In the genomic region with DNA sequence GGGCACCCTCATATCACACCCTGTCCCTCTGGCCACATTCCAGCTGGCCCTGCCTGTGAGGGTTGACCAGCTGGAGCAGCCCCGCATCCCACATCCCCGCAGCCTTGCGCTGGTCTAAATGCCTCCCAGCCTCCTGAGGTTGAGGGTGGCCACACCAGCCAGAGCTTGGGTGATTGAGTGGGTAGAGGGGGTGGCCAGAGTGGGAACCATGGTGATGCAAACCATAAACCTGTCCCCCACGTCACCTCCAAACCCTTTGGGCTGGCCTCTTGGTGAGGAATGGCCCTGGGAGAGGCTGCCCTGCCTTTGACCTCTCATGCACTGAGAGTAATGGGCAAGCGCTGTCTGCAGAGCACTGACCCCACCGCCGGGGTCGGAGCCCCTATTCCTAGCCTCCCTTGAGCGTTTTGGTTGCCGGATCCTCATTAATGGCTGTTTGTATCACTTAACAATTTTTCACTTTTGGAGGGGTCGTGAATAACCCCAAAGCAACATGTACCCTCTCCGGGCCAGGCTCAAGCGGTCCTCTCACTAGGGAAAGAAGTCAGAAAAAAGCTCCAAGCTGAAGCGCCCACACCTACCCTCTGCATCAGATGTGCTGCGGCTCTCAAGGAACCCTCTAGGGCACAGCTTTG, we compare ENCODE assay signal across 26 cellular contexts.
"Had no signal": no experiment of that assay in that cellular context is flagged by ENCODE, and none has a peak within 500 bp of the region (broad histone marks: within the 10 kb centered on the region; RNA-seq: fewer than 3 reads in every experiment).

No MANE protein-coding gene starts in this region.

- DNase-seq: activated B cell treated with CpG ODN at 0.5 μM for 24 hours; activated CD4-positive, alpha-beta T cell treated with anti-CD3 and anti-CD28 coated beads for 1 hour; activated CD4-positive, alpha-beta T cell treated with anti-CD3 and anti-CD28 coated beads, Interleukin-2, amount 10 ng/mL, durations not matched to agents 24 days and 14 days; activated CD4-positive, alpha-beta T cell treated with anti-CD3 and anti-CD28 coated beads, Interleukin-2, amount 50 U/mL, for 48 hours; activated CD8-positive, alpha-beta memory T cell treated with anti-CD3 and anti-CD28 coated beads, Interleukin-2, amount 10 ng/mL, durations not matched to agents 7 days and 5 days; activated effector memory CD4-positive, alpha-beta T cell treated with Interleukin-2 at 50 U/mL for 16 hours; activated naive CD4-positive, alpha-beta T cell treated with Interleukin-2 at 50 U/mL for 16 hours; activated T-cell treated with anti-CD3 and anti-CD28 coated beads, Interleukin-2, amount 50 U/mL, for 24 hours; IMR-90; Kasumi-1; KBM-7; NCI-H1105 treated with DMSO at 0.1 percent for 48 hours; NCI-H1436 treated with DMSO at 0.1 percent for 48 hours; NCI-H187; NCI-H2081; NCI-H510A treated with DMSO at 0.1 percent for 48 hours; NCI-H69; NK-92 treated with Interleukin-12 subunit alpha and Interleukin-12 subunit beta, amount 100 ng/mL, for 24 hours; OCI-M1; RPMI8226; SHP77; T-helper 17 cell; T-helper 9 cell had no signal

- ATAC-seq: activated CD8-positive, alpha-beta memory T cell treated with anti-CD3 and anti-CD28 coated beads, Interleukin-2, amount 10 ng/mL, durations not matched to agents 7 days and 5 days; Panc1; T-helper 17 cell had no signal

- H3K36me3 Mint-ChIP-seq: activated CD8-positive, alpha-beta memory T cell treated with anti-CD3 and anti-CD28 coated beads, Interleukin-2, amount 10 ng/mL, durations not matched to agents 7 days and 5 days had no signal

- H3K9me3 Mint-ChIP-seq: activated B cell treated with CpG ODN at 0.5 μM for 24 hours; activated CD4-positive, alpha-beta T cell treated with anti-CD3 and anti-CD28 coated beads, Interleukin-2, amount 10 ng/mL, durations not matched to agents 24 days and 14 days; activated T-cell treated with anti-CD3 and anti-CD28 coated beads, Interleukin-2, amount 50 U/mL, for 24 hours had no signal

- H3K4me1 Mint-ChIP-seq: activated B cell treated with CpG ODN at 0.5 μM for 24 hours; activated CD4-positive, alpha-beta T cell treated with anti-CD3 and anti-CD28 coated beads, Interleukin-2, amount 10 ng/mL, durations not matched to agents 24 days and 14 days; activated CD8-positive, alpha-beta memory T cell treated with anti-CD3 and anti-CD28 coated beads, Interleukin-2, amount 10 ng/mL, durations not matched to agents 7 days and 5 days; T-helper 17 cell had no signal

- H3K27ac Mint-ChIP-seq: activated B cell treated with CpG ODN at 0.5 μM for 24 hours; activated CD4-positive, alpha-beta T cell treated with anti-CD3 and anti-CD28 coated beads, Interleukin-2, amount 10 ng/mL, durations not matched to agents 24 days and 14 days; activated CD8-positive, alpha-beta memory T cell treated with anti-CD3 and anti-CD28 coated beads, Interleukin-2, amount 10 ng/mL, durations not matched to agents 7 days and 5 days; activated naive CD8-positive, alpha-beta T cell; activated T-cell treated with anti-CD3 and anti-CD28 coated beads, Interleukin-2, amount 50 U/mL, for 24 hours; activated T-helper 1 cell treated with anti-CD3 and anti-CD28 coated beads, Interleukin-12 subunit alpha, Interleukin-12 subunit beta, Interleukin-2, Interleukin-4 antibody, amounts not matched to agents 30 ng/mL and 10 ng/mL and 1 ng/mL, durations not matched to agents 14 hours and 24 hours and 36 hours; T-helper 17 cell had no signal

- H3K4me3 Mint-ChIP-seq: activated B cell treated with CpG ODN at 0.5 μM for 24 hours; activated CD4-positive, alpha-beta T cell treated with anti-CD3 and anti-CD28 coated beads, Interleukin-2, amount 10 ng/mL, durations not matched to agents 24 days and 14 days; activated CD8-positive, alpha-beta memory T cell treated with anti-CD3 and anti-CD28 coated beads, Interleukin-2, amount 10 ng/mL, durations not matched to agents 7 days and 5 days; activated naive CD8-positive, alpha-beta T cell; activated T-cell treated with anti-CD3 and anti-CD28 coated beads, Interleukin-2, amount 50 U/mL, for 24 hours; activated T-helper 1 cell treated with anti-CD3 and anti-CD28 coated beads, Interleukin-12 subunit alpha, Interleukin-12 subunit beta, Interleukin-2, Interleukin-4 antibody, amounts not matched to agents 30 ng/mL and 10 ng/mL and 1 ng/mL, durations not matched to agents 14 hours and 24 hours and 36 hours; T-helper 17 cell had no signal

- H3K27me3 Mint-ChIP-seq: activated B cell treated with CpG ODN at 0.5 μM for 24 hours; activated CD4-positive, alpha-beta T cell treated with anti-CD3 and anti-CD28 coated beads, Interleukin-2, amount 10 ng/mL, durations not matched to agents 24 days and 14 days; activated naive CD8-positive, alpha-beta T cell; activated T-cell treated with anti-CD3 and anti-CD28 coated beads, Interleukin-2, amount 50 U/mL, for 24 hours; T-helper 17 cell had no signal
